In genomic region chr4:139295317-139296299, GRCh38 we compare ENCODE assay signal across 1 cellular context.
TF ChIP-seq lines count a peak whose summit lies in the region.

No MANE protein-coding gene starts in this region.

TF ChIP-seq in HepG2, 621 proteins besides CTCF, POLR2A, EP300 and RAD21 (continued from another document and continues in another):
- TF ChIP-seq, protein P1, sequence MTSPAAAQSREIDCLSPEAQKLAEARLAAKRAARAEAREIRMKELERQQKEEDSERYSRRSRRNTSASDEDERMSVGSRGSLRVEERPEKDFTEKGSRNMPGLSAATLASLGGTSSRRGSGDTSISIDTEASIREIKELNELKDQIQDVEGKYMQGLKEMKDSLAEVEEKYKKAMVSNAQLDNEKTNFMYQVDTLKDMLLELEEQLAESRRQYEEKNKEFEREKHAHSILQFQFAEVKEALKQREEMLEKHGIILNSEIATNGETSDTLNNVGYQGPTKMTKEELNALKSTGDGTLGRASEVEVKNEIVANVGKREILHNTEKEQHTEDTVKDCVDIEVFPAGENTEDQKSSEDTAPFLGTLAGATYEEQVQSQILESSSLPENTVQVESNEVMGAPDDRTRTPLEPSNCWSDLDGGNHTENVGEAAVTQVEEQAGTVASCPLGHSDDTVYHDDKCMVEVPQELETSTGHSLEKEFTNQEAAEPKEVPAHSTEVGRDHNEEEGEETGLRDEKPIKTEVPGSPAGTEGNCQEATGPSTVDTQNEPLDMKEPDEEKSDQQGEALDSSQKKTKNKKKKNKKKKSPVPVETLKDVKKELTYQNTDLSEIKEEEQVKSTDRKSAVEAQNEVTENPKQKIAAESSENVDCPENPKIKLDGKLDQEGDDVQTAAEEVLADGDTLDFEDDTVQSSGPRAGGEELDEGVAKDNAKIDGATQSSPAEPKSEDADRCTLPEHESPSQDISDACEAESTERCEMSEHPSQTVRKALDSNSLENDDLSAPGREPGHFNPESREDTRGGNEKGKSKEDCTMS (CRISPR knock-in tag; conservative IDR thresholded peaks at IDR 0.05): no peak
- peak; percentile 88 for TF ChIP-seq ZMYM4 (CRISPR knock-in tag; IDR thresholded peaks at IDR 0.05)
- TF ChIP-seq NFATC3 (CRISPR knock-in tag; IDR thresholded peaks at IDR 0.05): 0 out of 2 replicates have a peak, but pooled peaks have one; percentile 63
- peak; percentile 19 for TF ChIP-seq HNRNPK (IDR thresholded peaks at IDR 0.05; ENCODE audit: low read depth, low read length, poor library complexity, severe bottlenecking)
- TF ChIP-seq FOSL2 (CRISPR knock-in tag; IDR thresholded peaks at IDR 0.05): peak; percentile 45; the same call in 1 of the 2 replicates
- TF ChIP-seq, protein P2, sequence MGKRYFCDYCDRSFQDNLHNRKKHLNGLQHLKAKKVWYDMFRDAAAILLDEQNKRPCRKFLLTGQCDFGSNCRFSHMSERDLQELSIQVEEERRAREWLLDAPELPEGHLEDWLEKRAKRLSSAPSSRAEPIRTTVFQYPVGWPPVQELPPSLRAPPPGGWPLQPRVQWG (CRISPR knock-in tag; IDR thresholded peaks at IDR 0.05; ENCODE audit: borderline replicate concordance, low read depth): no peak
- peak; percentile 69 for TF ChIP-seq PITX1 (CRISPR knock-in tag; IDR thresholded peaks at IDR 0.05)
- TF ChIP-seq TIGD3 (CRISPR knock-in tag; IDR thresholded peaks at IDR 0.05; ENCODE audit: borderline replicate concordance): no peak
- no peak for TF ChIP-seq ZNF253 (CRISPR knock-in tag; IDR thresholded peaks at IDR 0.05; ENCODE audit: borderline replicate concordance)
- peak; percentile 46; the same call in 1 of the 2 replicates for TF ChIP-seq BRCA1 (CRISPR knock-in tag; IDR thresholded peaks at IDR 0.05)
- peak; percentile 63; the same call in 1 of the 2 replicates for TF ChIP-seq ARNTL (CRISPR knock-in tag; IDR thresholded peaks at IDR 0.05)
- TF ChIP-seq KDM1A (CRISPR knock-in tag; IDR thresholded peaks at IDR 0.05): 0 out of 2 replicates have a peak, but pooled peaks have one; percentile 29
- peak; percentile 79; the same call in 1 of the 2 replicates for TF ChIP-seq ZNF230 (CRISPR knock-in tag; IDR thresholded peaks at IDR 0.05)
- TF ChIP-seq, protein P3, sequence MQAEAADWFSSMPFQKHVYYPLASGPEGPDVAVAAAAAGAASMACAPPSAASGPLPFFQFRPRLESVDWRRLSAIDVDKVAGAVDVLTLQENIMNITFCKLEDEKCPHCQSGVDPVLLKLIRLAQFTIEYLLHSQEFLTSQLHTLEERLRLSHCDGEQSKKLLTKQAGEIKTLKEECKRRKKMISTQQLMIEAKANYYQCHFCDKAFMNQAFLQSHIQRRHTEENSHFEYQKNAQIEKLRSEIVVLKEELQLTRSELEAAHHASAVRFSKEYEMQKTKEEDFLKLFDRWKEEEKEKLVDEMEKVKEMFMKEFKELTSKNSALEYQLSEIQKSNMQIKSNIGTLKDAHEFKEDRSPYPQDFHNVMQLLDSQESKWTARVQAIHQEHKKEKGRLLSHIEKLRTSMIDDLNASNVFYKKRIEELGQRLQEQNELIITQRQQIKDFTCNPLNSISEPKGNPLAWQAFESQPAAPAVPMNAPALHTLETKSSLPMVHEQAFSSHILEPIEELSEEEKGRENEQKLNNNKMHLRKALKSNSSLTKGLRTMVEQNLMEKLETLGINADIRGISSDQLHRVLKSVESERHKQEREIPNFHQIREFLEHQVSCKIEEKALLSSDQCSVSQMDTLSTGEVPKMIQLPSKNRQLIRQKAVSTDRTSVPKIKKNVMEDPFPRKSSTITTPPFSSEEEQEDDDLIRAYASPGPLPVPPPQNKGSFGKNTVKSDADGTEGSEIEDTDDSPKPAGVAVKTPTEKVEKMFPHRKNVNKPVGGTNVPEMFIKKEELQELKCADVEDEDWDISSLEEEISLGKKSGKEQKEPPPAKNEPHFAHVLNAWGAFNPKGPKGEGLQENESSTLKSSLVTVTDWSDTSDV (CRISPR knock-in tag; IDR thresholded peaks at IDR 0.05): 0 out of 2 replicates have a peak, but pooled peaks have one; percentile 62
- no peak for TF ChIP-seq THYN1 (CRISPR knock-in tag; IDR thresholded peaks at IDR 0.05; ENCODE audit: borderline replicate concordance, low read depth)
- TF ChIP-seq, protein P4, sequence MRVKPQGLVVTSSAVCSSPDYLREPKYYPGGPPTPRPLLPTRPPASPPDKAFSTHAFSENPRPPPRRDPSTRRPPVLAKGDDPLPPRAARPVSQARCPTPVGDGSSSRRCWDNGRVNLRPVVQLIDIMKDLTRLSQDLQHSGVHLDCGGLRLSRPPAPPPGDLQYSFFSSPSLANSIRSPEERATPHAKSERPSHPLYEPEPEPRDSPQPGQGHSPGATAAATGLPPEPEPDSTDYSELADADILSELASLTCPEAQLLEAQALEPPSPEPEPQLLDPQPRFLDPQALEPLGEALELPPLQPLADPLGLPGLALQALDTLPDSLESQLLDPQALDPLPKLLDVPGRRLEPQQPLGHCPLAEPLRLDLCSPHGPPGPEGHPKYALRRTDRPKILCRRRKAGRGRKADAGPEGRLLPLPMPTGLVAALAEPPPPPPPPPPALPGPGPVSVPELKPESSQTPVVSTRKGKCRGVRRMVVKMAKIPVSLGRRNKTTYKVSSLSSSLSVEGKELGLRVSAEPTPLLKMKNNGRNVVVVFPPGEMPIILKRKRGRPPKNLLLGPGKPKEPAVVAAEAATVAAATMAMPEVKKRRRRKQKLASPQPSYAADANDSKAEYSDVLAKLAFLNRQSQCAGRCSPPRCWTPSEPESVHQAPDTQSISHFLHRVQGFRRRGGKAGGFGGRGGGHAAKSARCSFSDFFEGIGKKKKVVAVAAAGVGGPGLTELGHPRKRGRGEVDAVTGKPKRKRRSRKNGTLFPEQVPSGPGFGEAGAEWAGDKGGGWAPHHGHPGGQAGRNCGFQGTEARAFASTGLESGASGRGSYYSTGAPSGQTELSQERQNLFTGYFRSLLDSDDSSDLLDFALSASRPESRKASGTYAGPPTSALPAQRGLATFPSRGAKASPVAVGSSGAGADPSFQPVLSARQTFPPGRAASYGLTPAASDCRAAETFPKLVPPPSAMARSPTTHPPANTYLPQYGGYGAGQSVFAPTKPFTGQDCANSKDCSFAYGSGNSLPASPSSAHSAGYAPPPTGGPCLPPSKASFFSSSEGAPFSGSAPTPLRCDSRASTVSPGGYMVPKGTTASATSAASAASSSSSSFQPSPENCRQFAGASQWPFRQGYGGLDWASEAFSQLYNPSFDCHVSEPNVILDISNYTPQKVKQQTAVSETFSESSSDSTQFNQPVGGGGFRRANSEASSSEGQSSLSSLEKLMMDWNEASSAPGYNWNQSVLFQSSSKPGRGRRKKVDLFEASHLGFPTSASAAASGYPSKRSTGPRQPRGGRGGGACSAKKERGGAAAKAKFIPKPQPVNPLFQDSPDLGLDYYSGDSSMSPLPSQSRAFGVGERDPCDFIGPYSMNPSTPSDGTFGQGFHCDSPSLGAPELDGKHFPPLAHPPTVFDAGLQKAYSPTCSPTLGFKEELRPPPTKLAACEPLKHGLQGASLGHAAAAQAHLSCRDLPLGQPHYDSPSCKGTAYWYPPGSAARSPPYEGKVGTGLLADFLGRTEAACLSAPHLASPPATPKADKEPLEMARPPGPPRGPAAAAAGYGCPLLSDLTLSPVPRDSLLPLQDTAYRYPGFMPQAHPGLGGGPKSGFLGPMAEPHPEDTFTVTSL (CRISPR knock-in tag; IDR thresholded peaks at IDR 0.05; ENCODE audit: borderline replicate concordance): peak; percentile 55; the same call in 1 of the 2 replicates
- TF ChIP-seq ZMYM2 (CRISPR knock-in tag; IDR thresholded peaks at IDR 0.05): no peak
- TF ChIP-seq ZNF232 (CRISPR knock-in tag; IDR thresholded peaks at IDR 0.05; ENCODE audit: borderline replicate concordance): peak; percentile 94; the same call in 1 of the 2 replicates
- TF ChIP-seq, protein P5, sequence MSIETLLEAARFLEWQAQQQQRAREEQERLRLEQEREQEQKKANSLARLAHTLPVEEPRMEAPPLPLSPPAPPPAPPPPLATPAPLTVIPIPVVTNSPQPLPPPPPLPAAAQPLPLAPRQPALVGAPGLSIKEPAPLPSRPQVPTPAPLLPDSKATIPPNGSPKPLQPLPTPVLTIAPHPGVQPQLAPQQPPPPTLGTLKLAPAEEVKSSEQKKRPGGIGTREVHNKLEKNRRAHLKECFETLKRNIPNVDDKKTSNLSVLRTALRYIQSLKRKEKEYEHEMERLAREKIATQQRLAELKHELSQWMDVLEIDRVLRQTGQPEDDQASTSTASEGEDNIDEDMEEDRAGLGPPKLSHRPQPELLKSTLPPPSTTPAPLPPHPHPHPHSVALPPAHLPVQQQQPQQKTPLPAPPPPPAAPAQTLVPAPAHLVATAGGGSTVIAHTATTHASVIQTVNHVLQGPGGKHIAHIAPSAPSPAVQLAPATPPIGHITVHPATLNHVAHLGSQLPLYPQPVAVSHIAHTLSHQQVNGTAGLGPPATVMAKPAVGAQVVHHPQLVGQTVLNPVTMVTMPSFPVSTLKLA (IDR thresholded peaks at IDR 0.05): no peak
- no peak for TF ChIP-seq MATR3 (CRISPR knock-in tag; IDR thresholded peaks at IDR 0.05)
- TF ChIP-seq ZNF768 (CRISPR knock-in tag; IDR thresholded peaks at IDR 0.05): peak; percentile 76; the same call in 1 of the 2 replicates
- peak; percentile 98 for TF ChIP-seq PHF8 (CRISPR knock-in tag; IDR thresholded peaks at IDR 0.05)
- no peak for TF ChIP-seq KLF13 (CRISPR knock-in tag; IDR thresholded peaks at IDR 0.05)
- 0 out of 2 replicates have a peak, but pooled peaks have one; percentile 47 for TF ChIP-seq ZBTB37 (CRISPR knock-in tag; IDR thresholded peaks at IDR 0.05)
- TF ChIP-seq TBX3 (IDR thresholded peaks at IDR 0.05; ENCODE audit: borderline replicate concordance): no peak
- TF ChIP-seq IRF2 (CRISPR knock-in tag; IDR thresholded peaks at IDR 0.05): peak; percentile 76
- TF ChIP-seq TRIM22 (IDR thresholded peaks at IDR 0.05): no peak
- peak; percentile 19; the same call in 1 of the 2 replicates for TF ChIP-seq HIC2 (CRISPR knock-in tag; IDR thresholded peaks at IDR 0.05; ENCODE audit: low read depth)
- TF ChIP-seq MAX (IDR thresholded peaks at IDR 0.05): peak; percentile 72
- TF ChIP-seq, protein P6, sequence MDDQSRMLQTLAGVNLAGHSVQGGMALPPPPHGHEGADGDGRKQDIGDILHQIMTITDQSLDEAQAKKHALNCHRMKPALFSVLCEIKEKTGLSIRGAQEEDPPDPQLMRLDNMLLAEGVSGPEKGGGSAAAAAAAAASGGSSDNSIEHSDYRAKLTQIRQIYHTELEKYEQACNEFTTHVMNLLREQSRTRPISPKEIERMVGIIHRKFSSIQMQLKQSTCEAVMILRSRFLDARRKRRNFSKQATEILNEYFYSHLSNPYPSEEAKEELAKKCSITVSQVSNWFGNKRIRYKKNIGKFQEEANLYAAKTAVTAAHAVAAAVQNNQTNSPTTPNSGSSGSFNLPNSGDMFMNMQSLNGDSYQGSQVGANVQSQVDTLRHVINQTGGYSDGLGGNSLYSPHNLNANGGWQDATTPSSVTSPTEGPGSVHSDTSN (CRISPR knock-in tag; IDR thresholded peaks at IDR 0.05; ENCODE audit: borderline replicate concordance): 0 out of 2 replicates have a peak, but pooled peaks have one; percentile 65
- TF ChIP-seq ZNF446 (CRISPR knock-in tag; IDR thresholded peaks at IDR 0.05): no peak
